Comparison of ENCODE assay signal across 25 cellular contexts in genomic region chr5:131318455-131318854, GRCh38.
"Had no signal": no experiment of that assay in that cellular context is flagged by ENCODE, and none has a peak within 500 bp of the region (broad histone marks: within the 10 kb centered on the region; RNA-seq: fewer than 3 reads in every experiment).

No MANE protein-coding gene starts in this region.

- H3K4me2 ChIP-seq: SK-N-SH had no signal

- H3K27ac ChIP-seq: adrenal gland, SJCRH30 had no signal

- H3K4me1 ChIP-seq: SJCRH30 had no signal

- DNase-seq: activated CD4-positive, alpha-beta T cell treated with anti-CD3 and anti-CD28 coated beads for 48 hours; activated CD4-positive, alpha-beta T cell treated with anti-CD3 and anti-CD28 coated beads, Interleukin-2, amount 50 U/mL, for 4 hours; activated CD4-positive, CD25-positive, alpha-beta regulatory T cell treated with anti-CD3 and anti-CD28 coated beads, Interleukin-2, amount 50 U/mL, for 72 hours; activated CD8-positive, alpha-beta memory T cell treated with anti-CD3 and anti-CD28 coated beads for 24 hours; activated effector memory CD4-positive, alpha-beta T cell treated with anti-CD3 and anti-CD28 coated beads, Interleukin-2, amount 50 U/mL, for 16 hours; activated naive CD4-positive, alpha-beta T cell treated with Interleukin-2 at 50 U/mL for 16 hours; activated naive CD8-positive, alpha-beta T cell treated with anti-CD3 and anti-CD28 coated beads for 36 hours; adrenal gland; anterior cingulate cortex; KG1; NCI-H1048; NCI-H1930; NCI-H345; NCI-H510A treated with DMSO at 0.1 percent for 48 hours; NCI-H69; NK-92 treated with Interleukin-12 subunit alpha and Interleukin-12 subunit beta, amount 100 ng/mL, for 24 hours; OCI-M1; RPMI8226; SJCRH30; SK-N-SH had no signal

- H3K36me3 ChIP-seq: adrenal gland, SJCRH30 had no signal

- ATAC-seq: Panc1, Right ventricle myocardium inferior, WTC11 had no signal

- H3K4me3 ChIP-seq: adrenal gland, SJCRH30 had no signal

- H3K27me3 ChIP-seq: adrenal gland, SJCRH30 had no signal

- H3K4me3 Mint-ChIP-seq: activated naive CD8-positive, alpha-beta T cell treated with anti-CD3 and anti-CD28 coated beads for 36 hours; activated T-helper 1 cell treated with anti-CD3 and anti-CD28 coated beads, Interleukin-12 subunit alpha, Interleukin-12 subunit beta, Interleukin-2, Interleukin-4 antibody, amounts not matched to agents 30 ng/mL and 10 ng/mL and 1 ng/mL, durations not matched to agents 14 hours and 24 hours and 36 hours; WTC11 had no signal

- H3K9me3 ChIP-seq: adrenal gland, SJCRH30, SK-N-SH had no signal

- H3K27me3 Mint-ChIP-seq: activated naive CD8-positive, alpha-beta T cell treated with anti-CD3 and anti-CD28 coated beads for 36 hours; IgD-negative memory B cell had no signal

- H3K27ac Mint-ChIP-seq: activated T-helper 1 cell treated with anti-CD3 and anti-CD28 coated beads, Interleukin-12 subunit alpha, Interleukin-12 subunit beta, Interleukin-2, Interleukin-4 antibody, amounts not matched to agents 30 ng/mL and 10 ng/mL and 1 ng/mL, durations not matched to agents 14 hours and 24 hours and 36 hours; IgD-negative memory B cell; WTC11 had no signal
